In genomic region chr22:37675930-37676571, GRCh38 we compare ENCODE assay signal across 1 cellular context.
TF ChIP-seq lines count a peak whose summit lies in the region.

No MANE protein-coding gene starts in this region.

TF ChIP-seq in HCT116, 20 proteins besides CTCF, POLR2A, EP300 and RAD21:
- peak; percentile 52; the same call in 1 of the 2 replicates for TF ChIP-seq POLR2AphosphoS5 (IDR thresholded peaks at IDR 0.05; ENCODE audit: low read depth, low read length)
- no peak for TF ChIP-seq SRF (IDR thresholded peaks at IDR 0.05; ENCODE audit: low read depth)
